11 cellular contexts compared by ENCODE assay signal in genomic region chr2:138184428-138184827, GRCh38.
"Had no signal": no experiment of that assay in that cellular context is flagged by ENCODE, and none has a peak within 500 bp of the region (broad histone marks: within the 10 kb centered on the region; RNA-seq: fewer than 3 reads in every experiment).

No MANE protein-coding gene starts in this region.

- H2AFZ ChIP-seq: GM23248, GM23338 had no signal

- H3K9ac ChIP-seq: GM23248 had no signal

- FAIRE-seq: H1, H54 had no signal

- H3K4me3 Mint-ChIP-seq: GM23338, H9, HFFc6 had no signal

- DNase-seq: GM23248, GOT3, H7, H9, HCEC 1CT, HFFc6 had no signal

- H3K9me3 ChIP-seq: HAP-1 had no signal

- H3K27ac ChIP-seq: GM23248 had no signal

- H3K27ac Mint-ChIP-seq: H9, HFFc6 had no signal

- H3K36me3 ChIP-seq: HAP-1 had no signal

- H3K4me3 ChIP-seq: GM23248, GM23338, HAP-1 had no signal

- H3K4me2 ChIP-seq: GM23338 had no signal

- H3K9me3 Mint-ChIP-seq: H9, HFFc6 had no signal

- ATAC-seq: HCT116 had no signal
